In genomic region chr7:92843781-92844180, GRCh38 we compare ENCODE assay signal across 25 cellular contexts. TPM values are rescaled to one million over a fixed set of nuclear protein-coding genes. Genes with fewer than 3 reads are reported as not detected.
DNase-seq lines count a peak whose midpoint lies in the region; ATAC-seq, FAIRE-seq and TF ChIP-seq lines count a peak whose summit lies in the region.
"Had no signal": no experiment of that assay in that cellular context is flagged by ENCODE, and none has a peak within 500 bp of the region (broad histone marks: within the 10 kb centered on the region; RNA-seq: fewer than 3 reads in every experiment).

No MANE protein-coding gene starts in this region.

- H3K9me2 ChIP-seq in SK-N-SH (no peaks in the 10 kb centered on the region), PC-3 (replicated peaks; ENCODE audit: low read length) (no peaks in the 10 kb centered on the region)

- H3K56ac ChIP-seq in IMR-90 (ENCODE audit: extremely low read depth, insufficient read depth, low read length), result no peak overlapping the region

- in situ Hi-C loops in IMR-90 (cut with MboI; ENCODE audit: low sequenced_read_pairs), result no loop called here

- H3K18ac ChIP-seq in IMR-90 (ENCODE audit: low read depth, low read length), result no peak overlapping the region

- CTCF ChIA-PET in IMR-90 (lab: Yijun Ruan, JAX) (no interaction called here), SK-N-SH (lab: Yijun Ruan, JAX) (interaction anchor here (0.6 kb wide), 1 partner anchor 10 kb away, joined by 3 read pairs; no protein-coding TSS in a partner anchor), PC-3 (lab: Charles Lee) (no interaction called here)
- CTCF ChIA-PET in activated CD4-positive, alpha-beta T cell treated with anti-CD3 and anti-CD28 coated beads, Interleukin-2, amount 10 ng/mL, durations not matched to agents 7 days and 5 days (lab: Charles Lee), result interaction anchor here (0.6 to 1.8 kb wide), 3 partner anchors 11 to 153 kb away, joined by 3 to 5 read pairs (median 3); no protein-coding TSS in a partner anchor

- no peak overlapping the region for H2BK15ac ChIP-seq in IMR-90 (ENCODE audit: low read depth, low read length)

- H3K4ac ChIP-seq in IMR-90 (ENCODE audit: low read depth, low read length), result peak overlapping the region; percentile 92

- TF ChIP-seq POLR2A in IMR-90 (IDR thresholded peaks at IDR 0.05; ENCODE audit: low read depth, low read length), result no peak

- no peak overlapping the region for H3K4me2 ChIP-seq in IMR-90 (ENCODE audit: low read depth, low read length)
- H3K4me2 ChIP-seq in astrocyte (ENCODE audit: low read length), result no peak overlapping the region
- H3K4me2 ChIP-seq in keratinocyte (ENCODE audit: control insufficient read depth, extremely low read depth, insufficient read depth, low read depth, low read length), result no peak overlapping the region
- H3K4me2 ChIP-seq in neural progenitor cell, result no peak overlapping the region
- H3K4me2 ChIP-seq in SK-N-SH, result no peak overlapping the region
- no peak overlapping the region for H3K4me2 ChIP-seq in PC-3 (ENCODE audit: low read length)
- H3K4me2 ChIP-seq: BLaER1 treated with 17β-estradiol and CSF1 and Interleukin-3, amounts not matched to agents 10 nM and 100 nM had no signal

- no peak overlapping the region for H2AK9ac ChIP-seq in IMR-90 (replicated peaks; ENCODE audit: low read depth, low read length, poor library complexity)

- TF ChIP-seq CTCF in IMR-90 (conservative IDR thresholded peaks at IDR 0.05; ENCODE audit: low read depth, low read length), result no peak
- no peak for TF ChIP-seq CTCF in astrocyte (IDR thresholded peaks at IDR 0.05; ENCODE audit: insufficient read depth, low read depth, low read length)
- no peak for TF ChIP-seq CTCF in keratinocyte (optimal IDR thresholded peaks at IDR 0.05 in 1 of 3, IDR thresholded peaks at IDR 0.05 in 1 of 3, conservative IDR thresholded peaks at IDR 0.05 in 1 of 3; ENCODE audit: extremely low read depth in 1 of 3, insufficient read depth in 2 of 3, low read length in 3 of 3)
- no peak for TF ChIP-seq CTCF in neural progenitor cell (IDR thresholded peaks at IDR 0.05)
- no peak for TF ChIP-seq CTCF in SK-N-SH (IDR thresholded peaks at IDR 0.05)
- TF ChIP-seq CTCF in PC-3 (conservative IDR thresholded peaks at IDR 0.05; ENCODE audit: low read depth, low read length), result no peak

- ATAC-seq in IMR-90 (ENCODE audit: low read depth) (no peak), HG02852 (IDR thresholded peaks at IDR 0.05; ENCODE audit: unreplicated experiment) (no peak), PC-3 (no peak)

- H2BK5ac ChIP-seq in IMR-90 (ENCODE audit: low read depth, low read length, poor library complexity, severe bottlenecking), result no peak overlapping the region

- H3K27me3 Mint-ChIP-seq in astrocyte (ENCODE audit: low read depth, unreplicated experiment) (no peaks in the 10 kb centered on the region), neural progenitor cell (ENCODE audit: insufficient read depth, low read depth) (peaks cover 3% of the 10 kb centered on the region)
- H3K27me3 Mint-ChIP-seq in activated CD4-positive, alpha-beta T cell treated with anti-CD3 and anti-CD28 coated beads, Interleukin-2, amount 10 ng/mL, durations not matched to agents 7 days and 5 days, result peaks cover 37% of the 10 kb centered on the region
- H3K27me3 Mint-ChIP-seq: CD8-positive, alpha-beta memory T cell had no signal

- H2BK120ac ChIP-seq in IMR-90 (ENCODE audit: low read depth, low read length), result peak overlapping the region; percentile 83

- H4K91ac ChIP-seq in IMR-90 (ENCODE audit: insufficient read depth, low read depth, low read length), result peak overlapping the region; percentile 84; the same call in 1 of the 2 replicates

- H3K9me1 ChIP-seq in IMR-90 (ENCODE audit: insufficient read depth, low read length) (peaks cover 3% of the 10 kb centered on the region; the same call in 1 of the 2 replicates), keratinocyte (ENCODE audit: control insufficient read depth, extremely low read depth, insufficient read depth, low read length) (no peaks in the 10 kb centered on the region)

- POLR2A ChIA-PET in IMR-90 (lab: Charles Lee; ENCODE audit: unreplicated experiment) (no interaction called here), SK-N-SH (lab: Yijun Ruan, JAX) (no interaction called here), PC-3 (lab: Charles Lee; ENCODE audit: unreplicated experiment) (no interaction called here)
- POLR2A ChIA-PET in activated CD4-positive, alpha-beta T cell treated with anti-CD3 and anti-CD28 coated beads, Interleukin-2, amount 10 ng/mL, durations not matched to agents 7 days and 5 days (lab: Charles Lee), result no interaction called here

- H4K20me1 ChIP-seq in IMR-90 (ENCODE audit: insufficient read depth, low read length) (no peaks in the 10 kb centered on the region), astrocyte (ENCODE audit: insufficient read depth, low read length) (no peaks in the 10 kb centered on the region), keratinocyte (ENCODE audit: control insufficient read depth, extremely low read depth, insufficient read depth, low read length) (no peaks in the 10 kb centered on the region), neural progenitor cell (ENCODE audit: low read depth) (no peaks in the 10 kb centered on the region), SK-N-SH (ENCODE audit: insufficient read depth) (no peaks in the 10 kb centered on the region), PC-3 (ENCODE audit: low read length) (no peaks in the 10 kb centered on the region)
- H4K20me1 ChIP-seq: BLaER1 treated with 17β-estradiol and CSF1 and Interleukin-3, amounts not matched to agents 10 nM and 100 nM had no signal

- FAIRE-seq in astrocyte (lab: Jason Lieb, UNC) (no peak), keratinocyte (lab: Jason Lieb, UNC) (peak; percentile 32)
- FAIRE-seq: A204.1, D721Med, GM12891, GM18507, H54 had no signal

- H3K9me3 ChIP-seq in IMR-90 (ENCODE audit: control insufficient read depth, insufficient read depth, low read length) (no peaks in the 10 kb centered on the region), astrocyte (ENCODE audit: insufficient read depth, low read depth, low read length) (no peaks in the 10 kb centered on the region), keratinocyte (ENCODE audit: control insufficient read depth, low read depth, low read length) (no peaks in the 10 kb centered on the region), neural progenitor cell (ENCODE audit: low read depth) (no peaks in the 10 kb centered on the region), SK-N-SH (no peaks in the 10 kb centered on the region), PC-3 (ENCODE audit: low read length) (no peaks in the 10 kb centered on the region)
- H3K9me3 ChIP-seq: BE2C; BLaER1 treated with 17β-estradiol and CSF1 and Interleukin-3, amounts not matched to agents 10 nM and 100 nM had no signal

- 100% methylated on average over 1 of the region's 4 CpGs; no CpG with 5 or more reads in 1 of the 2 experiments for WGBS in IMR-90 (ENCODE audit: extremely low coverage in 2 of 2, insufficient read length in 1 of 2), 2 experiments
- 80% methylated on average over 4 of the region's 4 CpGs for WGBS in SK-N-SH (ENCODE audit: low lambda C conversion rate)

- H2AFZ ChIP-seq in IMR-90 (replicated peaks; ENCODE audit: low read length, poor library complexity), result no peak overlapping the region
- H2AFZ ChIP-seq in astrocyte (ENCODE audit: low read depth, low read length), result no peak overlapping the region
- H2AFZ ChIP-seq in keratinocyte (ENCODE audit: control insufficient read depth, low read length), result no peak overlapping the region
- no peak overlapping the region for H2AFZ ChIP-seq in neural progenitor cell (replicated peaks)
- no peak overlapping the region for H2AFZ ChIP-seq in SK-N-SH (ENCODE audit: low read depth)
- no peak overlapping the region for H2AFZ ChIP-seq in PC-3 (ENCODE audit: low read length)

- no TSS peak for BruUV-seq in IMR-90 (replicated peaks; lab: Mats Ljungman, UMichigan)
- no TSS peak for BruUV-seq in PC-3 (replicated peaks; lab: Mats Ljungman, UMichigan)

- H3K36me3 ChIP-seq in IMR-90 (ENCODE audit: control insufficient read depth, insufficient read depth, low read length) (no peaks in the 10 kb centered on the region), astrocyte (ENCODE audit: insufficient read depth, low read length) (no peaks in the 10 kb centered on the region), keratinocyte (ENCODE audit: control insufficient read depth in 2 of 2, extremely low read depth in 1 of 2, insufficient read depth in 2 of 2, low read length in 2 of 2) (no peaks in the 10 kb centered on the region), neural progenitor cell (no peaks in the 10 kb centered on the region), SK-N-SH (replicated peaks in 1 of 2; ENCODE audit: control insufficient read depth in 1 of 2, insufficient read depth in 2 of 2, low read length in 1 of 2) (no peaks in the 10 kb centered on the region), PC-3 (ENCODE audit: low read depth, low read length) (no peaks in the 10 kb centered on the region)
- H3K36me3 ChIP-seq: BE2C; BLaER1 treated with 17β-estradiol and CSF1 and Interleukin-3, amounts not matched to agents 10 nM and 100 nM had no signal

- H2AK5ac ChIP-seq in IMR-90 (ENCODE audit: low read depth, low read length), result peak overlapping the region; percentile 64

- H3K79me1 ChIP-seq in IMR-90 (ENCODE audit: low read depth in 1 of 2, low read length in 2 of 2), result no peaks in the 10 kb centered on the region

- no peak overlapping the region for H3K9ac ChIP-seq in IMR-90 (ENCODE audit: low read depth, low read length)
- H3K9ac ChIP-seq in astrocyte (ENCODE audit: low read length), result no peak overlapping the region
- H3K9ac ChIP-seq in keratinocyte (ENCODE audit: control insufficient read depth, extremely low read depth, insufficient read depth, low read length), result no peak overlapping the region
- no peak overlapping the region for H3K9ac ChIP-seq in neural progenitor cell
- no peak overlapping the region for H3K9ac ChIP-seq in SK-N-SH
- H3K9ac ChIP-seq in PC-3 (ENCODE audit: low read length), result no peak overlapping the region
- H3K9ac ChIP-seq: BLaER1 treated with 17β-estradiol and CSF1 and Interleukin-3, amounts not matched to agents 10 nM and 100 nM had no signal

- intact Hi-C loops in IMR-90 (cut with micrococcal nuclease), result no loop called here
- intact Hi-C loops in PC-3 (cut with micrococcal nuclease), result no loop called here

- H3K4me1 ChIP-seq in IMR-90 (ENCODE audit: control insufficient read depth, insufficient read depth, low read length) (peaks cover 7% of the 10 kb centered on the region; the same call in 1 of the 2 replicates), astrocyte (ENCODE audit: insufficient read depth, low read length) (peaks cover 4% of the 10 kb centered on the region), keratinocyte (ENCODE audit: control insufficient read depth, extremely low read depth, insufficient read depth, low read length) (peaks cover 11% of the 10 kb centered on the region), neural progenitor cell (peaks cover 4% of the 10 kb centered on the region), SK-N-SH (ENCODE audit: control insufficient read depth in 1 of 2, insufficient read depth in 2 of 2, low read depth in 1 of 2, low read length in 1 of 2) (no peaks in the 10 kb centered on the region; a peak in 1 of 4 replicates), PC-3 (ENCODE audit: insufficient read depth, low read length) (no peaks in the 10 kb centered on the region)
- H3K4me1 ChIP-seq: BE2C; BLaER1 treated with 17β-estradiol and CSF1 and Interleukin-3, amounts not matched to agents 10 nM and 100 nM had no signal

- peak overlapping the region; percentile 73; the same call in 1 of the 2 replicates for H2BK20ac ChIP-seq in IMR-90 (ENCODE audit: low read depth, low read length)

- H3K4me1 Mint-ChIP-seq in astrocyte (ENCODE audit: low read depth, unreplicated experiment) (peaks cover 26% of the 10 kb centered on the region), neural progenitor cell (peaks cover 22% of the 10 kb centered on the region)
- peaks cover 7% of the 10 kb centered on the region for H3K4me1 Mint-ChIP-seq in activated CD4-positive, alpha-beta T cell treated with anti-CD3 and anti-CD28 coated beads, Interleukin-2, amount 10 ng/mL, durations not matched to agents 7 days and 5 days
- H3K4me1 Mint-ChIP-seq: CD14-positive monocyte had no signal

- H3K9me3 Mint-ChIP-seq in astrocyte (ENCODE audit: unreplicated experiment), result no peaks in the 10 kb centered on the region
- H3K9me3 Mint-ChIP-seq in neural progenitor cell, result peaks cover 2% of the 10 kb centered on the region
- peaks cover 7% of the 10 kb centered on the region for H3K9me3 Mint-ChIP-seq in activated CD4-positive, alpha-beta T cell treated with anti-CD3 and anti-CD28 coated beads, Interleukin-2, amount 10 ng/mL, durations not matched to agents 7 days and 5 days
- H3K9me3 Mint-ChIP-seq: CD4-positive, alpha-beta T cell; CD8-positive, alpha-beta memory T cell had no signal

- no peak overlapping the region for H3K23ac ChIP-seq in IMR-90 (ENCODE audit: low read depth, low read length)

- H3K14ac ChIP-seq in IMR-90 (replicated peaks; ENCODE audit: low read depth, low read length), result no peak overlapping the region; the same call in 1 of the 2 replicates

- no peak for TF ChIP-seq EP300 in SK-N-SH (IDR thresholded peaks at IDR 0.05; ENCODE audit: borderline replicate concordance in 1 of 2, low read depth in 1 of 2, low read length in 1 of 2)

- DNase-seq in IMR-90, result no peak
- DNase-seq in astrocyte (ENCODE audit: low read depth), result no peak
- no peak for DNase-seq in keratinocyte (ENCODE audit: low read depth, low spot score)
- DNase-seq in neural progenitor cell (ENCODE audit: low spot score), result no peak
- DNase-seq in activated CD4-positive, alpha-beta T cell treated with anti-CD3 and anti-CD28 coated beads, Interleukin-2, amount 10 ng/mL, durations not matched to agents 7 days and 5 days, result no peak
- no peak for DNase-seq in SK-N-SH
- no peak for DNase-seq in PC-3
- DNase-seq: AML-193; BE2C; CD4-positive, alpha-beta T cell; CD8-positive, alpha-beta memory T cell; DMS 273 treated with DMSO at 0.1 percent for 48 hours; DMS79; GDM1; GOT3; HCEC 1CT had no signal

- dilution Hi-C loops in IMR-90 (cut with HindIII; ENCODE audit: low sequenced_read_pairs, unreplicated experiment), result no loop called here
- dilution Hi-C loops in keratinocyte (cut with MboI; ENCODE audit: extremely low pct_ligation_motif_present, low sequenced_read_pairs), result no loop called here

- H3F3A ChIP-seq in neural progenitor cell (ENCODE audit: low read depth) (no peaks in the 10 kb centered on the region), SK-N-SH (replicated peaks; ENCODE audit: insufficient read depth) (no peaks in the 10 kb centered on the region), PC-3 (ENCODE audit: low read length, unreplicated experiment) (no peaks in the 10 kb centered on the region)

- H3K79me2 ChIP-seq in astrocyte (ENCODE audit: insufficient read depth, low read length) (no peaks in the 10 kb centered on the region), keratinocyte (ENCODE audit: control insufficient read depth, insufficient read depth, low read length) (no peaks in the 10 kb centered on the region), neural progenitor cell (ENCODE audit: low read depth) (no peaks in the 10 kb centered on the region), SK-N-SH (ENCODE audit: insufficient read depth) (no peaks in the 10 kb centered on the region), PC-3 (ENCODE audit: low read length) (no peaks in the 10 kb centered on the region)

- H3K27ac Mint-ChIP-seq in astrocyte (ENCODE audit: unreplicated experiment) (peak overlapping the region; percentile 94), neural progenitor cell (peak overlapping the region; percentile 34)
- H3K27ac Mint-ChIP-seq in activated CD4-positive, alpha-beta T cell treated with anti-CD3 and anti-CD28 coated beads, Interleukin-2, amount 10 ng/mL, durations not matched to agents 7 days and 5 days, result no peak overlapping the region
- H3K27ac Mint-ChIP-seq: CD14-positive monocyte; CD4-positive, alpha-beta T cell had no signal

- H3K27me3 ChIP-seq in IMR-90 (ENCODE audit: control insufficient read depth, insufficient read depth, low read length) (no peaks in the 10 kb centered on the region), astrocyte (ENCODE audit: insufficient read depth, low read length) (no peaks in the 10 kb centered on the region), keratinocyte (ENCODE audit: control insufficient read depth, extremely low read depth, insufficient read depth, low read length) (no peaks in the 10 kb centered on the region), neural progenitor cell (peaks cover 6% of the 10 kb centered on the region), SK-N-SH (ENCODE audit: insufficient read depth) (no peaks in the 10 kb centered on the region), PC-3 (ENCODE audit: low read length) (no peaks in the 10 kb centered on the region)

- no peak overlapping the region for H4K8ac ChIP-seq in IMR-90 (ENCODE audit: low read depth in 2 of 2, low read length in 2 of 2)

- TF ChIP-seq RAD21 in IMR-90 (IDR thresholded peaks at IDR 0.05; ENCODE audit: low read length), result no peak
- TF ChIP-seq RAD21 in SK-N-SH (IDR thresholded peaks at IDR 0.05; ENCODE audit: low read length), result no peak

- no peak overlapping the region for H3K4me3 ChIP-seq in IMR-90 (ENCODE audit: insufficient read depth, low read depth, low read length)
- no peak overlapping the region for H3K4me3 ChIP-seq in astrocyte (ENCODE audit: insufficient read depth, low read depth, low read length)
- H3K4me3 ChIP-seq in keratinocyte (ENCODE audit: control insufficient read depth in 2 of 3, extremely low read depth in 1 of 3, insufficient read depth in 2 of 3, low read depth in 1 of 3, low read length in 3 of 3), result no peak overlapping the region
- H3K4me3 ChIP-seq in neural progenitor cell, result no peak overlapping the region
- no peak overlapping the region for H3K4me3 ChIP-seq in SK-N-SH (ENCODE audit: low read depth in 2 of 2, low read length in 1 of 2)
- no peak overlapping the region for H3K4me3 ChIP-seq in PC-3 (ENCODE audit: low read length)
- H3K4me3 ChIP-seq: BLaER1 treated with 17β-estradiol and CSF1 and Interleukin-3, amounts not matched to agents 10 nM and 100 nM had no signal

- H4K5ac ChIP-seq in IMR-90 (ENCODE audit: low read depth, low read length), result peak overlapping the region; percentile 70; the same call in 1 of the 2 replicates

- H3K36me3 Mint-ChIP-seq in astrocyte (ENCODE audit: low read depth, unreplicated experiment), result no peaks in the 10 kb centered on the region
- H3K36me3 Mint-ChIP-seq in neural progenitor cell, result peaks cover 2% of the 10 kb centered on the region
- H3K36me3 Mint-ChIP-seq in activated CD4-positive, alpha-beta T cell treated with anti-CD3 and anti-CD28 coated beads, Interleukin-2, amount 10 ng/mL, durations not matched to agents 7 days and 5 days (ENCODE audit: low read depth), result no peaks in the 10 kb centered on the region
- H3K36me3 Mint-ChIP-seq: CD14-positive monocyte; CD8-positive, alpha-beta memory T cell had no signal

- H3K27ac ChIP-seq in IMR-90 (ENCODE audit: insufficient read depth, low read length) (no peak overlapping the region), astrocyte (ENCODE audit: low read depth, low read length) (no peak overlapping the region), keratinocyte (ENCODE audit: control insufficient read depth, insufficient read depth, low read length) (no peak overlapping the region), neural progenitor cell (no peak overlapping the region), SK-N-SH (ENCODE audit: low read depth in 2 of 2, low read length in 1 of 2) (no peak overlapping the region), PC-3 (ENCODE audit: low read length) (no peak overlapping the region)
- H3K27ac ChIP-seq: 22Rv1; BLaER1 treated with 17β-estradiol and CSF1 and Interleukin-3, amounts not matched to agents 10 nM and 100 nM had no signal

- H3K4me3 Mint-ChIP-seq in astrocyte (ENCODE audit: unreplicated experiment), result no peak overlapping the region
- no peak overlapping the region for H3K4me3 Mint-ChIP-seq in neural progenitor cell
- H3K4me3 Mint-ChIP-seq in activated CD4-positive, alpha-beta T cell treated with anti-CD3 and anti-CD28 coated beads, Interleukin-2, amount 10 ng/mL, durations not matched to agents 7 days and 5 days, result no peak overlapping the region
- H3K4me3 Mint-ChIP-seq: CD14-positive monocyte; CD4-positive, alpha-beta T cell; CD8-positive, alpha-beta memory T cell had no signal

RNA-seq across cellular contexts. Expression of gene CDK6, which starts 7.4 kb away (rescaled TPM):
- total RNA-seq in IMR-90 (2012; rRNA removed), result 131 and 195 TPM in 2 replicates
- polyA plus RNA-seq in IMR-90 (2012; rRNA removed), result 21.5 and 22.2 TPM in 2 replicates
- 13.8 and 26.3 TPM in 2 replicates for polyA plus RNA-seq in IMR-90 (2012; cell fraction: cytosol; rRNA removed)
- polyA plus RNA-seq in IMR-90 (2012; cell fraction: nucleus; rRNA removed; ENCODE audit: low replicate concordance), result 36.7 and 50.1 TPM in 2 replicates
- 140 and 160 TPM in 2 replicates for total RNA-seq in astrocyte
- 39.1 to 68.6 TPM (median 53.5 TPM) in 3 replicates for polyA plus RNA-seq in keratinocyte
- 14.0 TPM for polyA plus RNA-seq in keratinocyte (2011; ENCODE audit: low read depth)
- 36.9 and 54.9 TPM in 2 replicates for polyA plus RNA-seq in keratinocyte (2011; cell fraction: cytosol; rRNA removed)
- 83.0 and 86.9 TPM in 2 replicates for polyA plus RNA-seq in keratinocyte (2011; cell fraction: nucleus; rRNA removed)
- polyA plus RNA-seq in keratinocyte (2012; ENCODE audit: low replicate concordance), result 16.7 and 45.7 TPM in 2 replicates
- polyA minus RNA-seq in keratinocyte, result 147 to 201 TPM (median 184 TPM) in 3 replicates
- 165 TPM for polyA minus RNA-seq in keratinocyte (2011; cell fraction: cytosol; rRNA and poly(A)+ RNA removed)
- 224 and 339 TPM in 2 replicates for polyA minus RNA-seq in keratinocyte (2011; cell fraction: nucleus; rRNA and poly(A)+ RNA removed)
- 3.6 and 6.0 TPM in 2 replicates for total RNA-seq in neural progenitor cell (ENCODE audit: low replicate concordance)
- total RNA-seq in activated CD4-positive, alpha-beta T cell treated with anti-CD3 and anti-CD28 coated beads, Interleukin-2, amount 10 ng/mL, durations not matched to agents 7 days and 5 days, result 10 to 100 TPM; 84.1 to 95.4 TPM
- polyA plus RNA-seq in SK-N-SH (2012; rRNA removed), result 30.3 and 33.2 TPM in 2 replicates
- polyA plus RNA-seq in SK-N-SH (2012; cell fraction: cytosol; rRNA removed), result 29.6 and 31.5 TPM in 2 replicates
- polyA plus RNA-seq in SK-N-SH (2012; cell fraction: nucleus; rRNA removed), result 53.3 and 69.9 TPM in 2 replicates
- total RNA-seq in PC-3 (2014; rRNA removed), result 38.4 and 38.7 TPM in 2 replicates

Comparison
In these comparisons a context has a peak if more than half of its experiments do, and no peak if none do; other contexts are left out.
1. CTCF ChIA-PET loops: an anchor here in activated CD4-positive, alpha-beta T cell treated with anti-CD3 and anti-CD28 coated beads, Interleukin-2, amount 10 ng/mL, durations not matched to agents 7 days and 5 days (0.6 to 1.8 kb wide) and SK-N-SH (0.6 kb wide); none called in IMR-90 and PC-3.